Comparison of ENCODE assay signal across 1 cellular context in genomic region chr5:119522841-119523240, GRCh38.
TF ChIP-seq lines count a peak whose summit lies in the region.

No MANE protein-coding gene starts in this region.

TF ChIP-seq in HepG2, 621 proteins besides CTCF, POLR2A, EP300 and RAD21 (continued from another document and continues in another):
- TF ChIP-seq ASH2L (IDR thresholded peaks at IDR 0.05; ENCODE audit: insufficient read length, low read depth, low read length): no peak
- TF ChIP-seq POGZ (CRISPR knock-in tag; IDR thresholded peaks at IDR 0.05): peak; percentile 62; the same call in 1 of the 2 replicates
- TF ChIP-seq MYNN (CRISPR knock-in tag; IDR thresholded peaks at IDR 0.05; ENCODE audit: low read depth): no peak
- no peak for TF ChIP-seq ZNF225 (CRISPR knock-in tag; IDR thresholded peaks at IDR 0.05)
- peak; percentile 87 for TF ChIP-seq ISL2 (CRISPR knock-in tag; IDR thresholded peaks at IDR 0.05)
- no peak for TF ChIP-seq IKZF4 (CRISPR knock-in tag; IDR thresholded peaks at IDR 0.05; ENCODE audit: borderline replicate concordance, low read depth, not compliant biosample characterization)
- no peak for TF ChIP-seq ZNF34 (CRISPR knock-in tag; IDR thresholded peaks at IDR 0.05; ENCODE audit: borderline replicate concordance)
- TF ChIP-seq ZNF17 (CRISPR knock-in tag; IDR thresholded peaks at IDR 0.05): no peak
- TF ChIP-seq REPIN1 (CRISPR knock-in tag; IDR thresholded peaks at IDR 0.05; ENCODE audit: borderline replicate concordance, low read depth): no peak
- no peak for TF ChIP-seq ZKSCAN1 (IDR thresholded peaks at IDR 0.05; ENCODE audit: low read length)
- TF ChIP-seq PATZ1 (CRISPR knock-in tag; IDR thresholded peaks at IDR 0.05): no peak
- no peak for TF ChIP-seq NR3C1 (CRISPR knock-in tag; IDR thresholded peaks at IDR 0.05)
- no peak for TF ChIP-seq KDM4B (CRISPR knock-in tag; IDR thresholded peaks at IDR 0.05)
- TF ChIP-seq ZFP36L1 (CRISPR knock-in tag; IDR thresholded peaks at IDR 0.05): no peak
- TF ChIP-seq AHR (CRISPR knock-in tag; IDR thresholded peaks at IDR 0.05): no peak
- no peak for TF ChIP-seq DBP (CRISPR knock-in tag; IDR thresholded peaks at IDR 0.05; ENCODE audit: not compliant biosample characterization)
- TF ChIP-seq ZBTB7B (CRISPR knock-in tag; IDR thresholded peaks at IDR 0.05): peak; percentile 31; the same call in 1 of the 2 replicates
- no peak for TF ChIP-seq STAT5B (CRISPR knock-in tag; IDR thresholded peaks at IDR 0.05)
- no peak for TF ChIP-seq FOSL2 (CRISPR knock-in tag; IDR thresholded peaks at IDR 0.05)
- no peak for TF ChIP-seq THRA (CRISPR knock-in tag; IDR thresholded peaks at IDR 0.05; ENCODE audit: borderline replicate concordance)
- TF ChIP-seq FLYWCH1 (CRISPR knock-in tag; IDR thresholded peaks at IDR 0.05): no peak
- TF ChIP-seq KLF6 (CRISPR knock-in tag; IDR thresholded peaks at IDR 0.05): no peak
- TF ChIP-seq PRDM4 (CRISPR knock-in tag; IDR thresholded peaks at IDR 0.05; ENCODE audit: borderline replicate concordance): no peak
- TF ChIP-seq ZZZ3 (CRISPR knock-in tag; IDR thresholded peaks at IDR 0.05; ENCODE audit: borderline replicate concordance): no peak
- no peak for TF ChIP-seq ZNF101 (CRISPR knock-in tag; IDR thresholded peaks at IDR 0.05; ENCODE audit: borderline replicate concordance, low read depth)
- TF ChIP-seq KLF15 (CRISPR knock-in tag; IDR thresholded peaks at IDR 0.05; ENCODE audit: borderline replicate concordance): no peak
- no peak for TF ChIP-seq TOE1 (CRISPR knock-in tag; IDR thresholded peaks at IDR 0.05)
- no peak for TF ChIP-seq ATM (IDR thresholded peaks at IDR 0.05; ENCODE audit: borderline replicate concordance)
- no peak for TF ChIP-seq ZNF761 (CRISPR knock-in tag; conservative IDR thresholded peaks at IDR 0.05)
- TF ChIP-seq ZNF713 (CRISPR knock-in tag; IDR thresholded peaks at IDR 0.05): no peak
- no peak for TF ChIP-seq ZFX (CRISPR knock-in tag; IDR thresholded peaks at IDR 0.05; ENCODE audit: low read depth)
- TF ChIP-seq ZNF788 (CRISPR knock-in tag; IDR thresholded peaks at IDR 0.05; ENCODE audit: borderline replicate concordance): no peak
- no peak for TF ChIP-seq ZNF710 (CRISPR knock-in tag; IDR thresholded peaks at IDR 0.05; ENCODE audit: borderline replicate concordance)
- TF ChIP-seq ZNF44 (CRISPR knock-in tag; IDR thresholded peaks at IDR 0.05): no peak
- peak; percentile 33; the same call in 1 of the 2 replicates for TF ChIP-seq SOX13 (IDR thresholded peaks at IDR 0.05)
- peak in 1 of 2 experiments; percentile 79; a peak in 2 of 4 replicates for TF ChIP-seq SOX13 (CRISPR knock-in tag; conservative IDR thresholded peaks at IDR 0.05 in 1 of 2, IDR thresholded peaks at IDR 0.05 in 1 of 2)
- TF ChIP-seq RORA (CRISPR knock-in tag; IDR thresholded peaks at IDR 0.05): no peak
- no peak for TF ChIP-seq ZNF780A (CRISPR knock-in tag; IDR thresholded peaks at IDR 0.05)
- no peak for TF ChIP-seq CBX2 (IDR thresholded peaks at IDR 0.05; ENCODE audit: low read depth, low read length)
- no peak for TF ChIP-seq CBX2 (CRISPR knock-in tag; IDR thresholded peaks at IDR 0.05; ENCODE audit: low read depth)
- TF ChIP-seq FIP1L1 (IDR thresholded peaks at IDR 0.05; ENCODE audit: borderline replicate concordance, insufficient read depth, low read depth, low read length): no peak
- TF ChIP-seq HDAC1 (CRISPR knock-in tag; IDR thresholded peaks at IDR 0.05): no peak
- no peak for TF ChIP-seq THAP8 (CRISPR knock-in tag; IDR thresholded peaks at IDR 0.05; ENCODE audit: borderline replicate concordance)
- TF ChIP-seq ZNF512B (CRISPR knock-in tag; IDR thresholded peaks at IDR 0.05; ENCODE audit: borderline replicate concordance): no peak
- no peak for TF ChIP-seq HNF1A (IDR thresholded peaks at IDR 0.05; ENCODE audit: low read depth)
- peak; percentile 23; the same call in 1 of the 2 replicates for TF ChIP-seq HNF1A (CRISPR knock-in tag; IDR thresholded peaks at IDR 0.05; ENCODE audit: borderline replicate concordance)
- TF ChIP-seq FOXO4 (CRISPR knock-in tag; conservative IDR thresholded peaks at IDR 0.05): no peak
- no peak for TF ChIP-seq ZNF674 (CRISPR knock-in tag; IDR thresholded peaks at IDR 0.05; ENCODE audit: low read depth)
- TF ChIP-seq KDM6A (CRISPR knock-in tag; IDR thresholded peaks at IDR 0.05; ENCODE audit: low read depth): peak; percentile 62; the same call in 1 of the 2 replicates
- TF ChIP-seq ZSCAN30 (CRISPR knock-in tag; IDR thresholded peaks at IDR 0.05): no peak
- TF ChIP-seq SPEN (CRISPR knock-in tag; IDR thresholded peaks at IDR 0.05; ENCODE audit: low read depth): no peak
- TF ChIP-seq HNF4A (CRISPR knock-in tag; IDR thresholded peaks at IDR 0.05): peak; percentile 86
- no peak for TF ChIP-seq ZNF230 (CRISPR knock-in tag; IDR thresholded peaks at IDR 0.05)
- TF ChIP-seq CENPT (CRISPR knock-in tag; IDR thresholded peaks at IDR 0.05; ENCODE audit: low read depth): no peak
- no peak for TF ChIP-seq ZNF557 (CRISPR knock-in tag; IDR thresholded peaks at IDR 0.05)
